In the genomic region with DNA sequence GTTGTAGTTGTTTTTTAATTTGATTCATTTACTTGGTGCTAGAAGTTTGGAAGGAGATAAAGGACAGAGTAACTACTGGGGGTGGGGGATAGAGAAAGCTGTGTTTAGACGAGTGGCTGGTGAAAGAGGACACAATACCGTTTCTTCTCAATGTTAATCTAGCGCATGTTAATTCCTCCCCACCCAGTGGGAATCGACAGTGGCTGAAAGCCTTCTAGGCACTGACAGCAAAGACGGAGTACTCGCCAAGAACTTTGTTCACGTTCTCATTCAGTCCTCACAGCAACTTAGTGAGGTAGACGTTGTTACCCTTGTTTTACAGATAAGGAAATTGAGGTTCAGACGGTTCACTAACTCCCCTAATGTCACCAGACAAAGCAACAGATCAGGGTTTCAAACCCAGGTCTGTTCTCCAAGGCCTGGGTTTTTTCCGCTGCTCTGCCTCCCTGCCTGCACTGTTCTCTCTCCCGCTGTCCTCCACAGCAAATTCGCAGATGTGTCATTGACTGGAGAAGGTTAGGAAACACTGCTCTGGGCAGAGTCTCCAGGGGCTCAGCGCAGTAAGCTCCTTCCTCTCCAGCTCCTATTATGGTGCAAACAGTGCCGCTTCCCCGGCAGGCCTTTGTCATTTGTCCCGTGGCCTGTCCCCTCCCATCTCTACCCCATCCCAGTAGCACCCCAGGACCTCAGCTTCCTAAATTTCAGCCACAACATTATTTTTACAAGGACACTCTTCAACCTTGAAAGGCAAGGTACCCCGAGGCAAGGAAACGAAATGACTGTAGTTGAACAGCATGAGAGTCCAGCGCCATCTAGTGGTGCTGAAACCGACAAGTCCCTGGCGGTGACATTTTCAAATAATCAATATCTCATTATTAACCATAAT, we compare ENCODE assay signal across 8 cellular contexts. TPM values are rescaled to one million over a fixed set of nuclear protein-coding genes. Genes with fewer than 3 reads are reported as not detected.
DNase-seq lines count a peak whose midpoint lies in the region; ATAC-seq, FAIRE-seq and TF ChIP-seq lines count a peak whose summit lies in the region.

No MANE protein-coding gene starts in this region.

- no TSS peak for BruUV-seq in Calu3 (replicated peaks; lab: Mats Ljungman, UMichigan)

- no peak overlapping the region for H3K4me3 Mint-ChIP-seq in Calu3 (ENCODE audit: low read depth, unreplicated experiment)

- H3K4me1 ChIP-seq in NT2/D1 (ENCODE audit: insufficient read depth, insufficient read length): peaks cover 15% of the 10 kb centered on the region
- H3K4me1 ChIP-seq in esophagus (ENCODE audit: control insufficient read depth in 2 of 2, insufficient read depth in 2 of 2, low read length in 1 of 2): peaks cover 2 to 6% of the 10 kb centered on the region in 2 donors
- H3K4me1 ChIP-seq in mucosa of descending colon (ENCODE audit: low read depth): no peaks in the 10 kb centered on the region

- peaks cover 11% of the 10 kb centered on the region for H3K36me3 Mint-ChIP-seq in Calu3 (ENCODE audit: insufficient read depth, unreplicated experiment)

- peak overlapping the region; percentile 18 for H3K9ac ChIP-seq in NT2/D1 (ENCODE audit: insufficient read length, low read depth)

- peak overlapping the region; percentile 30 to 82 for H3K27ac ChIP-seq in esophagus (ENCODE audit: low read depth in 2 of 2, low read length in 1 of 2)

- CTCF ChIA-PET in Calu3 (lab: Charles Lee): interaction anchor here (0.6 to 0.7 kb wide), 2 partner anchors 85 to 697 kb away, joined by 4 to 9 read pairs; no protein-coding TSS in a partner anchor

- 11 to 12% methylated on average over 21 of the region's 21 CpGs for WGBS in esophagus, 2 donors

- no peaks in the 10 kb centered on the region for H3K9me3 ChIP-seq in NT2/D1 (ENCODE audit: insufficient read depth, low read length)
- H3K9me3 ChIP-seq in esophagus (ENCODE audit: control insufficient read depth in 2 of 2, insufficient read depth in 1 of 2, low read depth in 1 of 2, low read length in 1 of 2): no peaks in the 10 kb centered on the region
- H3K9me3 ChIP-seq in mucosa of descending colon: no peaks in the 10 kb centered on the region

- H3K27me3 ChIP-seq in NT2/D1 (ENCODE audit: insufficient read depth, insufficient read length) (no peaks in the 10 kb centered on the region), esophagus (ENCODE audit: control insufficient read depth in 1 of 2, insufficient read depth in 2 of 2, low read length in 2 of 2) (no peaks in the 10 kb centered on the region)

- ATAC-seq in mucosa of descending colon (peak; percentile 76), HG03095 (IDR thresholded peaks at IDR 0.05; ENCODE audit: unreplicated experiment) (no peak)

- intact Hi-C loops in Calu3 (cut with micrococcal nuclease; ENCODE audit: unreplicated experiment): loop anchor here (5.0 kb wide), 1 partner anchor 701 kb away; no protein-coding TSS in a partner anchor
- intact Hi-C loops in mucosa of descending colon (cut with DNase I, micrococcal nuclease): loop anchor here in 1 of 2 donors (10.0 kb wide), 2 partner anchors 588 to 698 kb away; no protein-coding TSS in a partner anchor

- H3K4me1 Mint-ChIP-seq in Calu3 (ENCODE audit: low read depth, unreplicated experiment): no peaks in the 10 kb centered on the region

- H3K27ac Mint-ChIP-seq in Calu3 (ENCODE audit: unreplicated experiment): no peak overlapping the region

- DNase-seq in Calu3 (peak; percentile 52), HTR-8/SVneo (ENCODE audit: insufficient read length, low spot score) (peak; percentile 88), NT2/D1 (ENCODE audit: low read depth, low spot score) (peak; percentile 70), activated T-cell treated with anti-CD3 and anti-CD28 coated beads for 1 hour (ENCODE audit: low read depth) (peak; percentile 67), mucosa of descending colon (peak in 2 of 3 donors; percentile 44 to 84)
- peak; percentile 44 to 54 for DNase-seq in stimulated activated CD8-positive, alpha-beta memory T cell treated with anti-CD3 and anti-CD28 coated beads, Interleukin-2, amount 100 ng/mL, for 1 hour (ENCODE audit: low read depth in 2 of 2)

- H3K9me3 Mint-ChIP-seq in Calu3 (ENCODE audit: low read depth, unreplicated experiment): no peaks in the 10 kb centered on the region

- peak; percentile 93 for FAIRE-seq in HTR-8/SVneo (lab: Jason Lieb, UNC)

- no peaks in the 10 kb centered on the region for H3K27me3 Mint-ChIP-seq in Calu3 (ENCODE audit: unreplicated experiment)

- H3K36me3 ChIP-seq in NT2/D1 (ENCODE audit: insufficient read depth, insufficient read length, low read length): peaks cover 10% of the 10 kb centered on the region
- H3K36me3 ChIP-seq in esophagus (ENCODE audit: control insufficient read depth in 2 of 2, insufficient read depth in 2 of 2, low read length in 1 of 2): no peaks in the 10 kb centered on the region
- no peaks in the 10 kb centered on the region for H3K36me3 ChIP-seq in mucosa of descending colon (ENCODE audit: low read depth)

- TF ChIP-seq CTCF in Calu3 (IDR thresholded peaks at IDR 0.05; ENCODE audit: unreplicated experiment): peak; percentile 72
- TF ChIP-seq CTCF in mucosa of descending colon (IDR thresholded peaks at IDR 0.05): peak; percentile 63

- H3K4me3 ChIP-seq in NT2/D1 (ENCODE audit: insufficient read length, low read depth) (no peak overlapping the region), esophagus (ENCODE audit: low read depth in 1 of 2, low read length in 2 of 2) (peak overlapping the region in 1 of 2 donors; percentile 41), mucosa of descending colon (no peak overlapping the region)

RNA-seq across cellular contexts. Expression of gene MRPS23, which starts 16.9 kb away (rescaled TPM):
- total RNA-seq in Calu3 (2022) (38.1 and 49.0 TPM in 2 replicates), mucosa of descending colon (10 to 100 TPM; 15.1 to 27.2 (median 24.0) TPM)
- 10 to 100 TPM in 1 of 2 donors, 1 to 10 TPM in 1; 6.5 to 29.2 TPM for polyA plus RNA-seq in esophagus
